Comparison of ENCODE assay signal across 9 cellular contexts in the genomic region with DNA sequence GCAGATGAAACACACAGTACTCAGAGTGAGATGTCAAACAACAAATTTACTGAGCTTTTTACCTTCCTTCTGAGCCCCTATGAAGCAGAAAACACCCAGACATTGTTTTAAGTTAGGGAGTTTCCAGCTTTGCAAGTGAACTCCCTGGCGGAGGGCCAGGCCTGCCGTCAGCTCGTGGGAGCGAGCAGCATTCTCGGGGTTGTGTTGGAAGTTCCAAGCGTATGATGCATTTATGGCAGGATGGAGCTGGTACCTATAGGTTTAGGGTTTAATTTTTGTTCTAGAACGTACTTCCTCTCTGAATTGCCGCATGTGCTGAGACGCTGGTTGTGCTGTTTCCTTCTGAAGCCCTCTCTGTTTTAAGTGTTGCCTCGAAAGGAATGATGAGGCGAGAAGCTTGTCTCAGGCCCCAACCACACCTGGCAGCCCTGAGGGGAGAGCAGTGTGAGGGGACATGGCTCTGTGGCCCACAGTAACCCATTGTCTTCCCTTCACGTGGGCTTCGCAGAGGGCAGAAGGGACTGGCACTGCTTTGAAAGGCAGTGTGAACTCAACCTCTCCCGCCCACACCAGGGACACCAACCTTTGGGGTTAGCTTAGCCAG.
DNase-seq lines count a peak whose midpoint lies in the region; ATAC-seq and TF ChIP-seq lines count a peak whose summit lies in the region.
"Had no signal": no experiment of that assay in that cellular context is flagged by ENCODE, and none has a peak within 500 bp of the region (broad histone marks: within the 10 kb centered on the region; RNA-seq: fewer than 3 reads in every experiment).

No MANE protein-coding gene starts in this region.

- no peak for TF ChIP-seq POLR2A in heart left ventricle (IDR thresholded peaks at IDR 0.05)

- H3K36me3 ChIP-seq in SK-N-SH (replicated peaks in 1 of 2; ENCODE audit: control insufficient read depth in 1 of 2, insufficient read depth in 2 of 2, low read length in 1 of 2) (no peaks in the 10 kb centered on the region), heart left ventricle (no peaks in the 10 kb centered on the region), skeletal muscle satellite cell (ENCODE audit: insufficient read depth, low read length) (no peaks in the 10 kb centered on the region)

- H3K4me3 ChIP-seq in SK-N-SH (ENCODE audit: low read depth in 2 of 2, low read length in 1 of 2) (no peak overlapping the region), heart left ventricle (no peak overlapping the region), skeletal muscle satellite cell (ENCODE audit: low read length) (peak overlapping the region; percentile 20)

- peak overlapping the region; percentile 33; the same call in 1 of the 2 replicates for H2AFZ ChIP-seq in SK-N-SH (ENCODE audit: low read depth)

- WGBS in SK-N-SH (ENCODE audit: low lambda C conversion rate) = 64% methylated on average over 12 of the region's 14 CpGs
- WGBS in heart left ventricle, 4 donors = 40 to 51% (median 45%) methylated on average over 14 of the region's 14 CpGs

- CTCF ChIA-PET in SK-N-SH (lab: Yijun Ruan, JAX) = interaction anchor here (1.1 kb wide), 1 partner anchor 152 kb away, joined by 3 read pairs; no protein-coding TSS in a partner anchor
- CTCF ChIA-PET in activated CD8-positive, alpha-beta memory T cell treated with anti-CD3 and anti-CD28 coated beads, Interleukin-2, amount 10 ng/mL, durations not matched to agents 7 days and 5 days (lab: Charles Lee) = no interaction called here

- no peak for TF ChIP-seq RAD21 in SK-N-SH (IDR thresholded peaks at IDR 0.05; ENCODE audit: low read length)

- H3K9me2 ChIP-seq in SK-N-SH = no peaks in the 10 kb centered on the region

- H3K9ac ChIP-seq in SK-N-SH (peak overlapping the region; percentile 30; the same call in 1 of the 2 replicates), skeletal muscle satellite cell (ENCODE audit: low read depth, low read length) (no peak overlapping the region)

- H3K27me3 ChIP-seq in SK-N-SH (ENCODE audit: insufficient read depth) (no peaks in the 10 kb centered on the region), heart left ventricle (no peaks in the 10 kb centered on the region), skeletal muscle satellite cell (ENCODE audit: control insufficient read depth, insufficient read depth, low read length) (no peaks in the 10 kb centered on the region)

- TF ChIP-seq EP300 in SK-N-SH (IDR thresholded peaks at IDR 0.05; ENCODE audit: borderline replicate concordance in 1 of 2, low read depth in 1 of 2, low read length in 1 of 2) = no peak

- no peak overlapping the region for H3K27ac Mint-ChIP-seq in activated CD8-positive, alpha-beta memory T cell treated with anti-CD3 and anti-CD28 coated beads, Interleukin-2, amount 10 ng/mL, durations not matched to agents 7 days and 5 days

- TF ChIP-seq CTCF in GM10266 (IDR thresholded peaks at IDR 0.05; ENCODE audit: control insufficient read depth, insufficient read depth, low read depth, missing control alignments) = no peak
- TF ChIP-seq CTCF in SK-N-SH (IDR thresholded peaks at IDR 0.05) = no peak
- TF ChIP-seq CTCF in heart left ventricle (IDR thresholded peaks at IDR 0.05) = no peak

- POLR2A ChIA-PET in SK-N-SH (lab: Yijun Ruan, JAX) = no interaction called here

- H3K9me3 ChIP-seq in SK-N-SH = no peaks in the 10 kb centered on the region
- no peaks in the 10 kb centered on the region for H3K9me3 ChIP-seq in heart left ventricle
- no peaks in the 10 kb centered on the region for H3K9me3 ChIP-seq in skeletal muscle satellite cell (replicated peaks; ENCODE audit: low read length)

- DNase-seq in GM10266 (ENCODE audit: extremely low spot score) = peak; percentile 36
- DNase-seq in SK-N-SH = no peak
- peak; percentile 82 to 89 (median 84) for DNase-seq in heart left ventricle
- DNase-seq in stimulated activated naive CD4-positive, alpha-beta T cell treated with Interleukin-2 at 50 U/mL for 16 hours (lab: John Stamatoyannopoulos, UW) = no peak
- no peak for DNase-seq in NK-92 treated with Interleukin-12 subunit alpha and Interleukin-12 subunit beta, amount 100 ng/mL, for 24 hours (lab: John Stamatoyannopoulos, UW)
- no peak for DNase-seq in activated CD8-positive, alpha-beta memory T cell treated with anti-CD3 and anti-CD28 coated beads, Interleukin-2, amount 10 ng/mL, durations not matched to agents 7 days and 5 days
- DNase-seq: SIG-M5 had no signal

- peaks cover 9% of the 10 kb centered on the region for H3K4me1 Mint-ChIP-seq in activated CD8-positive, alpha-beta memory T cell treated with anti-CD3 and anti-CD28 coated beads, Interleukin-2, amount 10 ng/mL, durations not matched to agents 7 days and 5 days

- H3K9me3 Mint-ChIP-seq in activated CD8-positive, alpha-beta memory T cell treated with anti-CD3 and anti-CD28 coated beads, Interleukin-2, amount 10 ng/mL, durations not matched to agents 7 days and 5 days (ENCODE audit: low read depth) = no peaks in the 10 kb centered on the region

- no peak overlapping the region for H3K4me3 Mint-ChIP-seq in activated CD8-positive, alpha-beta memory T cell treated with anti-CD3 and anti-CD28 coated beads, Interleukin-2, amount 10 ng/mL, durations not matched to agents 7 days and 5 days

- H3K79me2 ChIP-seq in SK-N-SH (ENCODE audit: insufficient read depth) = no peaks in the 10 kb centered on the region

- H3K27ac ChIP-seq in SK-N-SH (ENCODE audit: low read depth in 2 of 2, low read length in 1 of 2) (peak overlapping the region in 1 of 2 experiments; percentile 57; a peak in 2 of 4 replicates), heart left ventricle (peak overlapping the region in 5 of 12 donors; percentile 9 to 59 (median 16))

- ATAC-seq in heart left ventricle = peak in 2 of 4 donors; percentile 15 to 38
- no peak for ATAC-seq in activated CD8-positive, alpha-beta memory T cell treated with anti-CD3 and anti-CD28 coated beads, Interleukin-2, amount 10 ng/mL, durations not matched to agents 7 days and 5 days
- no peak for ATAC-seq in HG03354 (IDR thresholded peaks at IDR 0.05; ENCODE audit: poor library complexity, severe bottlenecking, unreplicated experiment)

- H3K4me2 ChIP-seq in SK-N-SH (peak overlapping the region; percentile 4), skeletal muscle satellite cell (ENCODE audit: low read length) (peak overlapping the region; percentile 51)

- peaks cover 20% of the 10 kb centered on the region for H3F3A ChIP-seq in SK-N-SH (replicated peaks; ENCODE audit: insufficient read depth)

- no peaks in the 10 kb centered on the region for H3K36me3 Mint-ChIP-seq in activated CD8-positive, alpha-beta memory T cell treated with anti-CD3 and anti-CD28 coated beads, Interleukin-2, amount 10 ng/mL, durations not matched to agents 7 days and 5 days

- no peaks in the 10 kb centered on the region for H4K20me1 ChIP-seq in SK-N-SH (ENCODE audit: insufficient read depth)

- intact Hi-C loops in heart left ventricle (cut with DNase I) = loop anchor here in 5 of 10 donors (5.0 to 10.0 kb wide), 2 partner anchors 147 to 150 kb away; partner anchors contain the start of gene BHLHE41 (in 3 of the 5)

- H3K4me1 ChIP-seq in SK-N-SH (ENCODE audit: control insufficient read depth in 1 of 2, insufficient read depth in 2 of 2, low read depth in 1 of 2, low read length in 1 of 2) (peaks cover 10 to 48% of the 10 kb centered on the region in 2 experiments; a peak in 3 of 4 replicates), heart left ventricle (peaks cover 10 to 67% (median 46%) of the 10 kb centered on the region in 12 donors), skeletal muscle satellite cell (ENCODE audit: control insufficient read depth, insufficient read depth, low read length) (peaks cover 59% of the 10 kb centered on the region)

- H3K27me3 Mint-ChIP-seq in activated CD8-positive, alpha-beta memory T cell treated with anti-CD3 and anti-CD28 coated beads, Interleukin-2, amount 10 ng/mL, durations not matched to agents 7 days and 5 days = peaks cover 12% of the 10 kb centered on the region

TF ChIP-seq in SK-N-SH, 30 proteins besides CTCF, POLR2A, EP300 and RAD21 (continues in another document):
- TF ChIP-seq, protein P1, sequence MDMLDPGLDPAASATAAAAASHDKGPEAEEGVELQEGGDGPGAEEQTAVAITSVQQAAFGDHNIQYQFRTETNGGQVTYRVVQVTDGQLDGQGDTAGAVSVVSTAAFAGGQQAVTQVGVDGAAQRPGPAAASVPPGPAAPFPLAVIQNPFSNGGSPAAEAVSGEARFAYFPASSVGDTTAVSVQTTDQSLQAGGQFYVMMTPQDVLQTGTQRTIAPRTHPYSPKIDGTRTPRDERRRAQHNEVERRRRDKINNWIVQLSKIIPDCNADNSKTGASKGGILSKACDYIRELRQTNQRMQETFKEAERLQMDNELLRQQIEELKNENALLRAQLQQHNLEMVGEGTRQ (IDR thresholded peaks at IDR 0.05; ENCODE audit: borderline replicate concordance, low read depth, low read length) = no peak
- TF ChIP-seq SIN3A (IDR thresholded peaks at IDR 0.05; ENCODE audit: borderline replicate concordance, low read depth, low read length) = no peak
- no peak for TF ChIP-seq CHD2 (IDR thresholded peaks at IDR 0.05; ENCODE audit: low read length, partially characterized antibody)
- TF ChIP-seq RXRA (IDR thresholded peaks at IDR 0.05; ENCODE audit: borderline replicate concordance, low read depth) = no peak
- TF ChIP-seq TAF1 (IDR thresholded peaks at IDR 0.05; ENCODE audit: borderline replicate concordance, low read depth, low read length) = no peak
- no peak for TF ChIP-seq GABPA (IDR thresholded peaks at IDR 0.05; ENCODE audit: low read depth)
- TF ChIP-seq POLR2AphosphoS5 (IDR thresholded peaks at IDR 0.05; ENCODE audit: low read depth, low read length) = no peak
- peak; percentile 38; the same call in 1 of the 2 replicates for TF ChIP-seq TCF12 (IDR thresholded peaks at IDR 0.05)
- TF ChIP-seq JUND (IDR thresholded peaks at IDR 0.05) = no peak
- no peak for TF ChIP-seq RFX5 (IDR thresholded peaks at IDR 0.05; ENCODE audit: low read length)
- TF ChIP-seq TEAD4 (IDR thresholded peaks at IDR 0.05; ENCODE audit: borderline replicate concordance, insufficient read depth) = peak; percentile 22; the same call in 1 of the 2 replicates
- peak; percentile 89 for TF ChIP-seq NFIC (IDR thresholded peaks at IDR 0.05; ENCODE audit: borderline replicate concordance)
- no peak for TF ChIP-seq EZH2phosphoT487 (IDR thresholded peaks at IDR 0.05; ENCODE audit: borderline replicate concordance, low read depth)
- TF ChIP-seq NRF1 (IDR thresholded peaks at IDR 0.05; ENCODE audit: low read depth, low read length) = no peak
- peak; percentile 74; the same call in 1 of the 2 replicates for TF ChIP-seq MAX (IDR thresholded peaks at IDR 0.05; ENCODE audit: low read depth)
- TF ChIP-seq FOXJ3 (CRISPR knock-in tag; IDR thresholded peaks at IDR 0.05) = no peak
- no peak for TF ChIP-seq GATA2 (CRISPR knock-in tag; IDR thresholded peaks at IDR 0.05)

Comparison
In these comparisons a context has a peak if more than half of its experiments do, and no peak if none do; other contexts are left out.
1. DNase-seq: peak in GM10266 (single experiment) and heart left ventricle (5 of 5); none in SK-N-SH (single experiment), stimulated activated naive CD4-positive, alpha-beta T cell treated with Interleukin-2 at 50 U/mL for 16 hours (single experiment), NK-92 treated with Interleukin-12 subunit alpha and Interleukin-12 subunit beta, amount 100 ng/mL, for 24 hours (single experiment) and activated CD8-positive, alpha-beta memory T cell treated with anti-CD3 and anti-CD28 coated beads, Interleukin-2, amount 10 ng/mL, durations not matched to agents 7 days and 5 days (single experiment).